In the genomic region with DNA sequence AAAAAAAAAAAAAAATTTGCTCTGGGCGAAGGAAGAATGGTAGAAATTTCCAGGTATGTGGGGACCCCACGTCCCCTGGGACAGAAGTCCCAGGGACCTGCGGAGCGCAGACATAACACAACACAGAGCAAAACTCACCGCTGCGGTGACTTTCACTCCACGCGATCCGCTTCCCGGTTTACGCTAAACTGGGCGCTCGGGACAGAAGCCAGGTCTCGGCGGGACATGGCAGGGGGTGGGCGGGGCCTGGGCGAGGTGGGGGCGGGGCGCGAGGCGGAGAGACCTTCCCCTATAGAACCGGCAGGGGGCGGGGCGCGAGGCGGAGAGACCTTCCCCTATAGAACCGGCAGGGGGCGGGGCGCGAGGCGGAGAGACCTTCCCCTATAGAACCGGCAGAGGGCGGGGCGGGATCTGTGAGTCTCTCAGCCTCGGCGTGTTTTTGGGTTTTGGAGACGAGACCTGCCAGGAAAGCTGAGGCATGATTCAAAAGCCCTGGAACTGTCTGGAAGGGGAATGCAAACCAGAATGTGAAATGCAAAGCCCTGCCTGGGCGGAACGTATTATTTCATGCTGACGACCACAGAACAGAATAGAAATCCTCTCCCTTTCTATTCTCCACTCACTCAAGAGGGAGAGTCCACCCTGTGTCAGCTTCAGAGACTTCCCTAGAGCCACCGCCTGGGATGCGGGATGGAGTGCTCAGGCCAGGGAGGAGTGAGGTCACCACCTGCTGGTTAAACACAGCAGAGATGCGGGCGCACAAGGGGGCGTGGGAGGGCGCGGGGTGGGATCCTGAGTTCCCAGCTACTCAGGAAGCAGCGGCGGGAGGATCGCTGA, we compare ENCODE assay signal across 8 cellular contexts. TPM values are rescaled to one million over a fixed set of nuclear protein-coding genes. Genes with fewer than 3 reads are reported as not detected.
DNase-seq lines count a peak whose midpoint lies in the region; ATAC-seq lines count a peak whose summit lies in the region.

No MANE protein-coding gene starts in this region.

- peak overlapping the region; percentile 15 to 68 for H3K27ac Mint-ChIP-seq in effector memory CD8-positive, alpha-beta T cell

- peaks cover 10% of the 10 kb centered on the region in 2 donors for H3K4me1 Mint-ChIP-seq in effector memory CD8-positive, alpha-beta T cell (ENCODE audit: low read depth in 2 of 2)

- peak overlapping the region; percentile 67 to 71 for H3K4me3 Mint-ChIP-seq in effector memory CD8-positive, alpha-beta T cell

- ATAC-seq in effector memory CD8-positive, alpha-beta T cell (replicated peaks), result peak; percentile 94
- no peak for ATAC-seq in GM19397 (IDR thresholded peaks at IDR 0.05; ENCODE audit: unreplicated experiment)
- ATAC-seq in HG02763 (IDR thresholded peaks at IDR 0.05; ENCODE audit: unreplicated experiment), result no peak

- peak; percentile 89 for DNase-seq in ELR (ENCODE audit: low read depth)
- peak; percentile 73 for DNase-seq in NCI-H526 treated with DMSO at 0.1 percent for 48 hours (lab: John Stamatoyannopoulos, UW)
- peak; percentile 47 for DNase-seq in activated CD8-positive, alpha-beta memory T cell treated with anti-CD3 and anti-CD28 coated beads, Interleukin-2, amount 50 U/mL, for 1 hour (ENCODE audit: extremely low read depth)
- peak; percentile 81 to 83 (median 82) for DNase-seq in effector memory CD8-positive, alpha-beta T cell
- peak; percentile 91 for DNase-seq in mesenteric fat pad (ENCODE audit: low spot score)
- DNase-seq in stimulated activated CD4-positive, alpha-beta T cell treated with anti-CD3 and anti-CD28 coated beads, TNF-alpha, amount 100 ng/mL, for 48 hours (ENCODE audit: low read depth in 3 of 3), result peak; percentile 41 to 76 (median 54)

- peaks cover 14% of the 10 kb centered on the region for H3K36me3 Mint-ChIP-seq in effector memory CD8-positive, alpha-beta T cell (ENCODE audit: insufficient read depth)

- H3K27me3 Mint-ChIP-seq in effector memory CD8-positive, alpha-beta T cell, result no peaks in the 10 kb centered on the region

- H3K9me3 Mint-ChIP-seq in effector memory CD8-positive, alpha-beta T cell, result no peaks in the 10 kb centered on the region

RNA-seq across cellular contexts. Expression of a gene that starts 20.2 kb away (rescaled TPM):
- total RNA-seq in mesenteric fat pad, result not detected

RNA-seq across cellular contexts. Expression of a gene that starts 30.9 kb away (rescaled TPM):
- 4.8 TPM for total RNA-seq in mesenteric fat pad

RNA-seq across cellular contexts. Expression of a gene that starts 51.0 kb away (rescaled TPM):
- total RNA-seq in mesenteric fat pad, result not detected
